ENCODE assay signal across 1 cellular context in genomic region chr9:94865599-94866456, GRCh38.
TF ChIP-seq lines count a peak whose summit lies in the region.

No MANE protein-coding gene starts in this region.

TF ChIP-seq in IMR-90, 13 proteins besides CTCF, POLR2A, EP300 and RAD21 (continued from another document):
- TF ChIP-seq FOS (IDR thresholded peaks at IDR 0.05; ENCODE audit: low read depth, low read length): no peak
- peak; percentile 84; the same call in 1 of the 2 replicates for TF ChIP-seq MXI1 (IDR thresholded peaks at IDR 0.05; ENCODE audit: borderline replicate concordance, low read depth, low read length)
- peak; percentile 16; the same call in 1 of the 2 replicates for TF ChIP-seq USF2 (IDR thresholded peaks at IDR 0.05; ENCODE audit: low read depth, low read length)
- TF ChIP-seq RCOR1 (IDR thresholded peaks at IDR 0.05; ENCODE audit: insufficient replicate concordance, low read length): no peak
